In the genomic region with DNA sequence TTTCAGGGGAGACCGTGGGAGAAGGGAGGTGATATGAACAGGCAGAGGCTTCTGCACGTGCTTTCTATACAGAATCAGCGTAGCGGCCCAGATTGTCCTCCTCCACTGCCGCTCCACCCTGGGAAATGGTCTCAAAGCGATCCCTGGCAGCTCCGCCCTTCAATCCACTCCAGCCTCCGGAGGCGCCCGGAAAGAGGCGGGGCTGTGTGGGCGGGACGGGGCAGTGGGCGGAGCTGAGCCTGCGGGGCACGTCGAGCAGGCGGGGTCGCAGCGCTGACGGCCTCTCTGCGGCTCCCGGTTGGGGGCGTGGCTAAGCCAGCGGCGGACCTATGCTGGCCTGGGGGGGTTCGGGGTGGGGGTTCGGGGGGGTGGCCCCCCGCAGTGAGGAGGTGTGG, we compare ENCODE assay signal across 8 cellular contexts. TPM values are rescaled to one million over a fixed set of nuclear protein-coding genes. Genes with fewer than 3 reads are reported as not detected.
DNase-seq lines count a peak whose midpoint lies in the region; ATAC-seq and TF ChIP-seq lines count a peak whose summit lies in the region.

No MANE protein-coding gene starts in this region.

- DNase-seq in Caco-2 (peak; percentile 87 to 90), PC-3 (peak; percentile 77), fibroblast of peridontal ligament (ENCODE audit: extremely low read depth) (peak; percentile 18)
- DNase-seq in activated T-helper 1 cell treated with anti-CD3 and anti-CD28 coated beads, Interleukin-12 subunit alpha, Interleukin-12 subunit beta, Interleukin-2, Interleukin-4 antibody, amounts not matched to agents 30 ng/mL and 10 ng/mL and 1 ng/mL, durations not matched to agents 14 hours and 24 hours and 36 hours (ENCODE audit: low spot score): peak; percentile 82
- peak; percentile 81 for DNase-seq in stimulated activated naive CD4-positive, alpha-beta T cell treated with Interleukin-2 at 50 U/mL for 16 hours (lab: John Stamatoyannopoulos, UW)

- H3K27me3 Mint-ChIP-seq in Caco-2 (ENCODE audit: insufficient read depth, unreplicated experiment): no peaks in the 10 kb centered on the region
- H3K27me3 Mint-ChIP-seq in activated T-helper 1 cell treated with anti-CD3 and anti-CD28 coated beads, Interleukin-12 subunit alpha, Interleukin-12 subunit beta, Interleukin-2, Interleukin-4 antibody, amounts not matched to agents 30 ng/mL and 10 ng/mL and 1 ng/mL, durations not matched to agents 14 hours and 24 hours and 36 hours (ENCODE audit: insufficient read depth): peaks cover 18% of the 10 kb centered on the region

- H3K9me3 Mint-ChIP-seq in Caco-2 (ENCODE audit: unreplicated experiment): no peaks in the 10 kb centered on the region
- H3K9me3 Mint-ChIP-seq in activated T-helper 1 cell treated with anti-CD3 and anti-CD28 coated beads, Interleukin-12 subunit alpha, Interleukin-12 subunit beta, Interleukin-2, Interleukin-4 antibody, amounts not matched to agents 30 ng/mL and 10 ng/mL and 1 ng/mL, durations not matched to agents 14 hours and 24 hours and 36 hours: no peaks in the 10 kb centered on the region

- peak overlapping the region; percentile 71 for H3K4me3 Mint-ChIP-seq in Caco-2 (ENCODE audit: unreplicated experiment)
- H3K4me3 Mint-ChIP-seq in activated T-helper 1 cell treated with anti-CD3 and anti-CD28 coated beads, Interleukin-12 subunit alpha, Interleukin-12 subunit beta, Interleukin-2, Interleukin-4 antibody, amounts not matched to agents 30 ng/mL and 10 ng/mL and 1 ng/mL, durations not matched to agents 14 hours and 24 hours and 36 hours: peak overlapping the region; percentile 73

- H3K9me3 ChIP-seq in Caco-2 (no peaks in the 10 kb centered on the region), HUES64 (ENCODE audit: insufficient read depth, low read depth, low read length) (no peaks in the 10 kb centered on the region), PC-3 (ENCODE audit: low read length) (no peaks in the 10 kb centered on the region), neural cell (ENCODE audit: low read length) (no peaks in the 10 kb centered on the region)

- CTCF ChIA-PET in Caco-2 (lab: Charles Lee): no interaction called here
- CTCF ChIA-PET in PC-3 (lab: Charles Lee): no interaction called here

- no peak overlapping the region for H3K27ac Mint-ChIP-seq in Caco-2 (ENCODE audit: unreplicated experiment)
- peak overlapping the region; percentile 29 for H3K27ac Mint-ChIP-seq in activated T-helper 1 cell treated with anti-CD3 and anti-CD28 coated beads, Interleukin-12 subunit alpha, Interleukin-12 subunit beta, Interleukin-2, Interleukin-4 antibody, amounts not matched to agents 30 ng/mL and 10 ng/mL and 1 ng/mL, durations not matched to agents 14 hours and 24 hours and 36 hours

- ATAC-seq in GM21526 (IDR thresholded peaks at IDR 0.05; ENCODE audit: low FRiP score, unreplicated experiment) (peak; percentile 88), PC-3 (peak; percentile 91)

- H3K36me3 ChIP-seq in Caco-2 (ENCODE audit: control insufficient read depth, insufficient read depth, low read length) (no peaks in the 10 kb centered on the region), HUES64 (ENCODE audit: insufficient read depth, low read length) (no peaks in the 10 kb centered on the region), PC-3 (ENCODE audit: low read depth, low read length) (no peaks in the 10 kb centered on the region), neural cell (ENCODE audit: insufficient read depth, low read length) (no peaks in the 10 kb centered on the region)

- WGBS in HUES64: 4% methylated on average over 17 of the region's 29 CpGs

- TF ChIP-seq CTCF in Caco-2 (IDR thresholded peaks at IDR 0.05; ENCODE audit: insufficient read depth in 1 of 2, low read depth in 1 of 2, low read length in 1 of 2, severe bottlenecking in 1 of 2, unreplicated experiment in 1 of 2): no peak
- TF ChIP-seq CTCF in PC-3 (conservative IDR thresholded peaks at IDR 0.05; ENCODE audit: low read depth, low read length): no peak
- no peak for TF ChIP-seq CTCF in neural cell (IDR thresholded peaks at IDR 0.05; ENCODE audit: poor library complexity, severe bottlenecking)

- POLR2A ChIA-PET in Caco-2 (lab: Charles Lee) (interaction anchor here (0.7 kb wide), 1 partner anchor 18 kb away, joined by 8 read pairs; no protein-coding TSS in a partner anchor), PC-3 (lab: Charles Lee; ENCODE audit: unreplicated experiment) (no interaction called here)

- H3K4me3 ChIP-seq in Caco-2 (ENCODE audit: low read depth, low read length): peak overlapping the region; percentile 44
- peak overlapping the region; percentile 54 for H3K4me3 ChIP-seq in HUES64 (ENCODE audit: low read length)
- H3K4me3 ChIP-seq in PC-3 (ENCODE audit: low read length): peak overlapping the region; percentile 59
- H3K4me3 ChIP-seq in neural cell (ENCODE audit: low read length): peak overlapping the region; percentile 65

- no peaks in the 10 kb centered on the region for H3K9me2 ChIP-seq in PC-3 (replicated peaks; ENCODE audit: low read length)
- no peaks in the 10 kb centered on the region for H3K9me2 ChIP-seq in neural cell (ENCODE audit: insufficient read depth, low read length)

- H3K27me3 ChIP-seq in Caco-2 (replicated peaks; ENCODE audit: control insufficient read depth, insufficient read depth, low read length) (no peaks in the 10 kb centered on the region), HUES64 (ENCODE audit: insufficient read depth, low read length) (no peaks in the 10 kb centered on the region; the same call in 1 of the 2 replicates), PC-3 (ENCODE audit: low read length) (no peaks in the 10 kb centered on the region), neural cell (ENCODE audit: insufficient read depth, low read depth, low read length) (no peaks in the 10 kb centered on the region)

- intact Hi-C loops in Caco-2 (cut with micrococcal nuclease; ENCODE audit: unreplicated experiment): no loop called here
- intact Hi-C loops in PC-3 (cut with micrococcal nuclease): no loop called here
- intact Hi-C loops in activated T-helper 1 cell treated with anti-CD3 and anti-CD28 coated beads, Interleukin-12 subunit alpha, Interleukin-12 subunit beta, Interleukin-2, Interleukin-4 antibody, amounts not matched to agents 30 ng/mL and 10 ng/mL and 1 ng/mL, durations not matched to agents 14 hours and 24 hours and 36 hours (cut with micrococcal nuclease): loop anchor here (2.0 to 5.0 kb wide), 3 partner anchors 39 to 551 kb away; a partner anchor contains a TSS

- no peaks in the 10 kb centered on the region for H3K36me3 Mint-ChIP-seq in Caco-2 (ENCODE audit: insufficient read depth, unreplicated experiment)
- H3K36me3 Mint-ChIP-seq in activated T-helper 1 cell treated with anti-CD3 and anti-CD28 coated beads, Interleukin-12 subunit alpha, Interleukin-12 subunit beta, Interleukin-2, Interleukin-4 antibody, amounts not matched to agents 30 ng/mL and 10 ng/mL and 1 ng/mL, durations not matched to agents 14 hours and 24 hours and 36 hours (ENCODE audit: low read depth): no peaks in the 10 kb centered on the region

- BruUV-seq in Caco-2 (replicated peaks; lab: Mats Ljungman, UMichigan): no TSS peak
- BruUV-seq in PC-3 (replicated peaks; lab: Mats Ljungman, UMichigan): no TSS peak

- no peak overlapping the region for H3K27ac ChIP-seq in HUES64 (ENCODE audit: low read depth, low read length)
- H3K27ac ChIP-seq in PC-3 (ENCODE audit: low read length): no peak overlapping the region
- H3K27ac ChIP-seq in neural cell (ENCODE audit: low read length): no peak overlapping the region

- H3F3A ChIP-seq in PC-3 (ENCODE audit: low read length, unreplicated experiment): no peaks in the 10 kb centered on the region
- no peaks in the 10 kb centered on the region for H3F3A ChIP-seq in neural cell (ENCODE audit: insufficient read depth, low read length, poor library complexity, severe bottlenecking)

- H3K4me1 ChIP-seq in Caco-2 (peaks cover 7% of the 10 kb centered on the region; the same call in 1 of the 2 replicates), HUES64 (ENCODE audit: insufficient read depth, low read length) (peaks cover 5% of the 10 kb centered on the region; the same call in 1 of the 2 replicates), PC-3 (ENCODE audit: insufficient read depth, low read length) (peaks cover 9% of the 10 kb centered on the region)

- H3K4me2 ChIP-seq in PC-3 (ENCODE audit: low read length): peak overlapping the region; percentile 75
- no peak overlapping the region for H3K4me2 ChIP-seq in neural cell (ENCODE audit: low read length)

- H2AFZ ChIP-seq in PC-3 (ENCODE audit: low read length) (peak overlapping the region; percentile 87), neural cell (ENCODE audit: low read depth, low read length) (no peak overlapping the region)

- no peak overlapping the region for H3K9ac ChIP-seq in HUES64 (ENCODE audit: low read depth, low read length)
- no peak overlapping the region for H3K9ac ChIP-seq in PC-3 (ENCODE audit: low read length)
- H3K9ac ChIP-seq in neural cell (ENCODE audit: low read length): peak overlapping the region; percentile 54

- peaks cover 5% of the 10 kb centered on the region for H3K4me1 Mint-ChIP-seq in Caco-2 (ENCODE audit: low read depth, unreplicated experiment)
- H3K4me1 Mint-ChIP-seq in activated T-helper 1 cell treated with anti-CD3 and anti-CD28 coated beads, Interleukin-12 subunit alpha, Interleukin-12 subunit beta, Interleukin-2, Interleukin-4 antibody, amounts not matched to agents 30 ng/mL and 10 ng/mL and 1 ng/mL, durations not matched to agents 14 hours and 24 hours and 36 hours (ENCODE audit: low read depth): peaks cover 4% of the 10 kb centered on the region

- H3K79me2 ChIP-seq in PC-3 (ENCODE audit: low read length) (no peaks in the 10 kb centered on the region), neural cell (replicated peaks; ENCODE audit: insufficient read depth, low read length) (no peaks in the 10 kb centered on the region)

- H4K20me1 ChIP-seq in PC-3 (ENCODE audit: low read length) (no peaks in the 10 kb centered on the region), neural cell (ENCODE audit: insufficient read depth) (no peaks in the 10 kb centered on the region)

- TF ChIP-seq EP300 in neural cell (conservative IDR thresholded peaks at IDR 0.05; ENCODE audit: poor library complexity, severe bottlenecking): no peak

- TF ChIP-seq RAD21 in neural cell (conservative IDR thresholded peaks at IDR 0.05): no peak

TF ChIP-seq in neural cell, 6 proteins besides CTCF, POLR2A, EP300 and RAD21 (continues in another document):
- TF ChIP-seq POLR2AphosphoS5 (IDR thresholded peaks at IDR 0.05) (no peak), EZH2 (IDR thresholded peaks at IDR 0.05; ENCODE audit: borderline replicate concordance, insufficient read depth, low read length, poor library complexity, severe bottlenecking) (no peak), MXI1 (conservative IDR thresholded peaks at IDR 0.05; ENCODE audit: poor library complexity, severe bottlenecking) (no peak)

RNA-seq across cellular contexts. Expression of a gene that starts 0.2 kb away (rescaled TPM):
- total RNA-seq in Caco-2 (2022) (2.1 and 2.6 TPM in 2 replicates), PC-3 (2014; rRNA removed) (0.73 and 1.4 TPM in 2 replicates)
- 1.6 TPM for polyA plus RNA-seq in HUES64 (2013, experiment 1 of 2)
- 2.6 TPM for polyA plus RNA-seq in HUES64 (2013, experiment 2 of 2)
- total RNA-seq in activated T-helper 1 cell treated with anti-CD3 and anti-CD28 coated beads, Interleukin-12 subunit alpha, Interleukin-12 subunit beta, Interleukin-2, Interleukin-4 antibody, amounts not matched to agents 30 ng/mL and 10 ng/mL and 1 ng/mL, durations not matched to agents 14 hours and 24 hours and 36 hours: 1.3 TPM in 2 replicates
- 4.7 and 5.4 TPM in 2 replicates for polyA plus RNA-seq in neural cell
- 10.0 and 11.7 TPM in 2 replicates for polyA minus RNA-seq in neural cell

Comparison
In these comparisons a context has a peak if more than half of its experiments do, and no peak if none do; other contexts are left out.
1. DNase-seq: peak in every context shown above with its lines; median percentile 88 in Caco-2; 82 in activated T-helper 1 cell treated with anti-CD3 and anti-CD28 coated beads, Interleukin-12 subunit alpha, Interleukin-12 subunit beta, Interleukin-2, Interleukin-4 antibody, amounts not matched to agents 30 ng/mL and 10 ng/mL and 1 ng/mL, durations not matched to agents 14 hours and 24 hours and 36 hours; 81 in stimulated activated naive CD4-positive, alpha-beta T cell treated with Interleukin-2 at 50 U/mL for 16 hours; 77 in PC-3; 18 in fibroblast of peridontal ligament.